ENCODE assay signal across 11 cellular contexts in the genomic region with DNA sequence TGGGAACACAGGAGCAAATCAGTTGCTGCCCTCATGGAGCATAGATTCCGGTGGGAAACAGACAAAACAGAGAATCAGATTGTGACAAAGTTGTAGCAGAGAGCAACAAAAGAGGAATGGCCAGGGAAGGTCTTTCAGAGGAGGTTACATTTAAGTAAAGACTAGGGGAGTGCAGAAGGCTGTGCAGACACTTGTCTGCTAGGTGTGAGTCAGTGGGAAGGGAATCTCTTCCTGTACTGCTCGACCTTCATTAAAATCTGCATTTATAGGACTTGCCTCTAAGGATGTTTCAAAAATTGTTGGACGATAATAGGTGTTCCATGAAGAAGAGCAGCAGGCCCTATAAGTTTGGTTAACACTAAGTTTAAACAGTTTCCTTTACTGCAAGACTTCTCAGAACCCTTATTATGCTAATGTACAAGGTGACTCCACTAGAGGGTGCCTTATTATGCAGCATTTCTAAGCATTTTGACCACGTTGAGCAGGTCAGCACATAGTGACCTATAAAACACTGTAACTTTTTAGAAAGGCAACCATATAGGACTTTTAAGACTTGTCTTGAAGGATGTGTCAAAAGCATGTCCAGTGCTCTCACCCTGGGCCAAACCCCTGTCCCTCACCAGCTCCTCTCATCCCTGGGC.
DNase-seq lines count a peak whose midpoint lies in the region; ATAC-seq and TF ChIP-seq lines count a peak whose summit lies in the region.
"Had no signal": no experiment of that assay in that cellular context is flagged by ENCODE, and none has a peak within 500 bp of the region (broad histone marks: within the 10 kb centered on the region; RNA-seq: fewer than 3 reads in every experiment).

No MANE protein-coding gene starts in this region.

- intact Hi-C loops in activated CD4-positive, alpha-beta T cell treated with anti-CD3 and anti-CD28 coated beads, Interleukin-2, amount 10 ng/mL, durations not matched to agents 24 days and 14 days (cut with micrococcal nuclease): loop anchor here (2.0 kb wide), 1 partner anchor 238 kb away; no protein-coding TSS in a partner anchor

- no peak overlapping the region for H3K4me3 Mint-ChIP-seq in neural crest cell
- H3K4me3 Mint-ChIP-seq in activated CD4-positive, alpha-beta T cell treated with anti-CD3 and anti-CD28 coated beads, Interleukin-2, amount 10 ng/mL, durations not matched to agents 24 days and 14 days: no peak overlapping the region
- H3K4me3 Mint-ChIP-seq: memory B cell had no signal

- no peaks in the 10 kb centered on the region for H3K9me2 ChIP-seq in MM.1S (replicated peaks; ENCODE audit: insufficient read depth, low read length)

- no peak overlapping the region for H3K9ac ChIP-seq in MM.1S (ENCODE audit: low read length)

- peaks cover 26% of the 10 kb centered on the region for H3K36me3 Mint-ChIP-seq in neural crest cell (ENCODE audit: low read depth)
- no peaks in the 10 kb centered on the region for H3K36me3 Mint-ChIP-seq in activated CD4-positive, alpha-beta T cell treated with anti-CD3 and anti-CD28 coated beads, Interleukin-2, amount 10 ng/mL, durations not matched to agents 24 days and 14 days (ENCODE audit: low read depth)
- H3K36me3 Mint-ChIP-seq: memory B cell had no signal

- no peak overlapping the region for H3K27ac ChIP-seq in MM.1S (ENCODE audit: low read length)

- no peak for ATAC-seq in GM21576 (IDR thresholded peaks at IDR 0.05; ENCODE audit: unreplicated experiment)

- no peaks in the 10 kb centered on the region for H3K36me3 ChIP-seq in MM.1S (replicated peaks; ENCODE audit: insufficient read depth, low read length)

- H3K79me2 ChIP-seq in MM.1S (ENCODE audit: low read length): no peaks in the 10 kb centered on the region

- no peaks in the 10 kb centered on the region for H3K27me3 Mint-ChIP-seq in neural crest cell (ENCODE audit: low read depth)
- H3K27me3 Mint-ChIP-seq in activated CD4-positive, alpha-beta T cell treated with anti-CD3 and anti-CD28 coated beads, Interleukin-2, amount 10 ng/mL, durations not matched to agents 24 days and 14 days: peaks cover 4% of the 10 kb centered on the region

- H3K9me3 ChIP-seq in MM.1S (replicated peaks; ENCODE audit: insufficient read depth, low read length): no peaks in the 10 kb centered on the region

- no peak overlapping the region for H2AFZ ChIP-seq in MM.1S (ENCODE audit: low read length)

- no peak overlapping the region for H3K27ac Mint-ChIP-seq in neural crest cell (ENCODE audit: unreplicated experiment)
- no peak overlapping the region for H3K27ac Mint-ChIP-seq in activated CD4-positive, alpha-beta T cell treated with anti-CD3 and anti-CD28 coated beads, Interleukin-2, amount 10 ng/mL, durations not matched to agents 24 days and 14 days
- H3K27ac Mint-ChIP-seq: memory B cell had no signal

- DNase-seq in GM10248 (ENCODE audit: extremely low spot score): peak; percentile 30
- peak; percentile 48 for DNase-seq in MM.1S
- DNase-seq in dermis blood vessel endothelial cell: peak; percentile 50
- DNase-seq in neural crest cell (ENCODE audit: low read depth, low spot score): no peak
- no peak for DNase-seq in activated CD4-positive, alpha-beta T cell treated with anti-CD3 and anti-CD28 coated beads, Interleukin-2, amount 10 ng/mL, durations not matched to agents 24 days and 14 days
- DNase-seq in retina: no peak
- DNase-seq in SK-N-DZ (ENCODE audit: low spot score): no peak
- DNase-seq: activated CD4-positive, CD25-positive, alpha-beta regulatory T cell; NCI-H1694 treated with DMSO at 0.1 percent for 48 hours had no signal

- H3F3A ChIP-seq in MM.1S (ENCODE audit: insufficient read depth, low read length): no peaks in the 10 kb centered on the region

- no peaks in the 10 kb centered on the region for H3K4me1 ChIP-seq in MM.1S (ENCODE audit: low read length)

- no peaks in the 10 kb centered on the region for H4K20me1 ChIP-seq in MM.1S (ENCODE audit: insufficient read depth, low read length)

- H3K27me3 ChIP-seq in MM.1S (replicated peaks; ENCODE audit: insufficient read depth, low read length): no peaks in the 10 kb centered on the region

- H3K4me2 ChIP-seq in MM.1S (ENCODE audit: low read depth, low read length): no peak overlapping the region

- CTCF ChIA-PET in GM10248 (lab: Yijun Ruan, JAX): interaction anchor here (1.1 kb wide), 1 partner anchor 132 kb away, joined by 3 read pairs; no protein-coding TSS in a partner anchor

- peaks cover 38% of the 10 kb centered on the region for H3K4me1 Mint-ChIP-seq in neural crest cell
- H3K4me1 Mint-ChIP-seq in activated CD4-positive, alpha-beta T cell treated with anti-CD3 and anti-CD28 coated beads, Interleukin-2, amount 10 ng/mL, durations not matched to agents 24 days and 14 days: no peaks in the 10 kb centered on the region
- H3K4me1 Mint-ChIP-seq: memory B cell had no signal

- TF ChIP-seq CTCF in GM10248 (IDR thresholded peaks at IDR 0.05; ENCODE audit: control extremely low read depth, extremely low read depth, low read depth, missing control alignments): peak; percentile 23
- TF ChIP-seq CTCF in MM.1S (IDR thresholded peaks at IDR 0.05; ENCODE audit: low read length): peak; percentile 39
- TF ChIP-seq CTCF in neural crest cell (conservative IDR thresholded peaks at IDR 0.05): peak; percentile 19

- H3K9me3 Mint-ChIP-seq in neural crest cell: no peaks in the 10 kb centered on the region
- no peaks in the 10 kb centered on the region for H3K9me3 Mint-ChIP-seq in activated CD4-positive, alpha-beta T cell treated with anti-CD3 and anti-CD28 coated beads, Interleukin-2, amount 10 ng/mL, durations not matched to agents 24 days and 14 days
- H3K9me3 Mint-ChIP-seq: memory B cell had no signal

- H3K4me3 ChIP-seq in MM.1S (ENCODE audit: low read length): no peak overlapping the region

- POLR2A ChIA-PET in GM10248 (lab: Yijun Ruan, JAX): no interaction called here

Comparison
In these comparisons a context has a peak if more than half of its experiments do, and no peak if none do; other contexts are left out.
1. DNase-seq: peak in GM10248 (single experiment), MM.1S (single experiment) and dermis blood vessel endothelial cell (single experiment); none in neural crest cell (single experiment), activated CD4-positive, alpha-beta T cell treated with anti-CD3 and anti-CD28 coated beads, Interleukin-2, amount 10 ng/mL, durations not matched to agents 24 days and 14 days (single experiment), retina (single experiment) and SK-N-DZ (single experiment).
2. Peak in every context shown above with its lines, with median percentiles within 50 percentile points of each other: CTCF ChIP-seq.